1 cellular context compared by ENCODE assay signal in the genomic region with DNA sequence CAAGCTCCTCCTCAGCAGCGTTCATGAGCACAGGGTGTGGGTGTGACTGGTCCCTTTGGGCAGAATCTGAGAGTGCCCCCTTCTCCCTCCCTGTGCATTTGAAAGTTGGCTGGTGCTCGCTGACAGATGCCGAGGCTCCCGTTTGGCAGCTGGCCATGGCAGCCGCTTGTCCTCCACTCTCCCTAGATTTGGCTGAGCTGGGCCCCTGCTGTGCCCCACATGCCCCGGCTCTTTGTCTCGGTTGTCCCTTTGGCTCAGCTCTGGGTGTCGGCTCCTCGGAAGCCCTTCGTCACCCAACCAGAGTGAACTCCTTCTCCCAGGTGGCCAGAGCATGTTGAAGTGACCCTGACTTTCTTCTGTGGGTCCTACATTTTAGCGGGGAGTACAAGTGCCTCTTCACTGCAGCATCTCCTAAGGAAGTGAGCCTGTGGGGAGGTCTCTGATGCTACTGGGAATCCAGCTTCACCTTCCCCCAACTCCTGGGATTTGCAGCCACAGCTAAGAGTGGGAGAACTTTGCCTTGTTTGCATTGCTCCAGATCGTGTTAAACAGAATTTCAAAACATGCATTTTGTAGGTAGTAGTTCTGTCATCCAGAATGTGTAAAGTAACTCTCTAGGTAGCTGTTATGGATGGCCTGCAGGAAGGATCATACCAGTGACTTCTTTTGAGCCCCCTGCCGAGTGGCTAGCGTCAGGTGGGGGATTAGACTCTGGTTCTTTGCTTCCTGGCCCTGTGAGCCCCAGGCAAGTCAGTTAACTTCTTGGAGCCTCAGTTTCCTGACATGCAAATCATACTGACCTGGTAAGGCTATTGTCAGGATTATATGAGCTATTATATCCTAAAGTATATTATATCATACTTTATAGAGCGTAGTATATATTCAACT.
A peak's percentile ranks its signal among the peaks of the same experiment; 100 is the strongest.
TF ChIP-seq lines count a peak whose summit lies in the region.

No MANE protein-coding gene starts in this region.

TF ChIP-seq in HepG2, 621 proteins besides CTCF, POLR2A, EP300 and RAD21 (continued from another document and continues in another):
- TF ChIP-seq, protein P1, sequence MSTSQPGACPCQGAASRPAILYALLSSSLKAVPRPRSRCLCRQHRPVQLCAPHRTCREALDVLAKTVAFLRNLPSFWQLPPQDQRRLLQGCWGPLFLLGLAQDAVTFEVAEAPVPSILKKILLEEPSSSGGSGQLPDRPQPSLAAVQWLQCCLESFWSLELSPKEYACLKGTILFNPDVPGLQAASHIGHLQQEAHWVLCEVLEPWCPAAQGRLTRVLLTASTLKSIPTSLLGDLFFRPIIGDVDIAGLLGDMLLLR (CRISPR knock-in tag; IDR thresholded peaks at IDR 0.05) = no peak
- TF ChIP-seq RXRB (CRISPR knock-in tag; IDR thresholded peaks at IDR 0.05; ENCODE audit: borderline replicate concordance) (peak; percentile 39; the same call in 1 of the 2 replicates), ZNF326 (CRISPR knock-in tag; IDR thresholded peaks at IDR 0.05; ENCODE audit: borderline replicate concordance) (no peak), MAF1 (CRISPR knock-in tag; IDR thresholded peaks at IDR 0.05; ENCODE audit: borderline replicate concordance) (no peak), ZNF329 (CRISPR knock-in tag; IDR thresholded peaks at IDR 0.05; ENCODE audit: low read depth) (no peak), U2AF2 (IDR thresholded peaks at IDR 0.05; ENCODE audit: low read depth, low read length) (no peak), KDM6A (CRISPR knock-in tag; IDR thresholded peaks at IDR 0.05; ENCODE audit: low read depth) (peak; percentile 80), ASH2L (IDR thresholded peaks at IDR 0.05; ENCODE audit: insufficient read length, low read depth, low read length) (peak; percentile 59), SP4 (CRISPR knock-in tag; IDR thresholded peaks at IDR 0.05) (0 out of 2 replicates have a peak, but pooled peaks have one; percentile 11), EHMT2 (IDR thresholded peaks at IDR 0.05; ENCODE audit: borderline replicate concordance, low read depth, low read length) (no peak), ZNF232 (CRISPR knock-in tag; IDR thresholded peaks at IDR 0.05; ENCODE audit: borderline replicate concordance) (no peak), ZBTB26 (CRISPR knock-in tag; IDR thresholded peaks at IDR 0.05; ENCODE audit: borderline replicate concordance) (peak; percentile 90), ZFP1 (CRISPR knock-in tag; IDR thresholded peaks at IDR 0.05) (0 out of 2 replicates have a peak, but pooled peaks have one; percentile 45), NRL (CRISPR knock-in tag; IDR thresholded peaks at IDR 0.05; ENCODE audit: borderline replicate concordance) (0 out of 2 replicates have a peak, but pooled peaks have one; percentile 22), CHD4 (IDR thresholded peaks at IDR 0.05; ENCODE audit: borderline replicate concordance, low read length) (no peak), ZNF724P (CRISPR knock-in tag; IDR thresholded peaks at IDR 0.05; ENCODE audit: borderline replicate concordance) (0 out of 2 replicates have a peak, but pooled peaks have one; percentile 40), CCDC6 (CRISPR knock-in tag; IDR thresholded peaks at IDR 0.05) (no peak), FOXK1 (CRISPR knock-in tag; IDR thresholded peaks at IDR 0.05; ENCODE audit: borderline replicate concordance, low read depth) (peak; percentile 29; the same call in 1 of the 2 replicates), ARNT2 (CRISPR knock-in tag; IDR thresholded peaks at IDR 0.05; ENCODE audit: low read depth) (0 out of 2 replicates have a peak, but pooled peaks have one; percentile 36), ZBTB42 (CRISPR knock-in tag; IDR thresholded peaks at IDR 0.05) (no peak), ZNF430 (CRISPR knock-in tag; IDR thresholded peaks at IDR 0.05) (peak; percentile 58), PAXIP1 (CRISPR knock-in tag; conservative IDR thresholded peaks at IDR 0.05) (peak; percentile 85), NKX3-1 (CRISPR knock-in tag; IDR thresholded peaks at IDR 0.05) (no peak), HNF4G (IDR thresholded peaks at IDR 0.05; ENCODE audit: borderline replicate concordance, low read depth, low read length) (peak; percentile 78; the same call in 1 of the 2 replicates), HNF4G (CRISPR knock-in tag; IDR thresholded peaks at IDR 0.05; ENCODE audit: borderline replicate concordance, low read depth) (no peak), BORCS8-MEF2B (CRISPR knock-in tag; IDR thresholded peaks at IDR 0.05) (0 out of 2 replicates have a peak, but pooled peaks have one; percentile 32), ZFP41 (CRISPR knock-in tag; IDR thresholded peaks at IDR 0.05; ENCODE audit: borderline replicate concordance) (no peak), ZNF205 (CRISPR knock-in tag; IDR thresholded peaks at IDR 0.05) (0 out of 2 replicates have a peak, but pooled peaks have one; percentile 35), FOXA1 (IDR thresholded peaks at IDR 0.05) (no peak), FOXA1 (CRISPR knock-in tag; IDR thresholded peaks at IDR 0.05) (peak; percentile 79), ZNF281 (CRISPR knock-in tag; IDR thresholded peaks at IDR 0.05; ENCODE audit: borderline replicate concordance) (peak; percentile 82; the same call in 1 of the 2 replicates), JUND (CRISPR knock-in tag; IDR thresholded peaks at IDR 0.05) (no peak), PRDM4 (CRISPR knock-in tag; IDR thresholded peaks at IDR 0.05; ENCODE audit: borderline replicate concordance) (no peak), XRCC5 (optimal IDR thresholded peaks at IDR 0.05; ENCODE audit: low read length) (peak; percentile 31)
- TF ChIP-seq, protein P2, sequence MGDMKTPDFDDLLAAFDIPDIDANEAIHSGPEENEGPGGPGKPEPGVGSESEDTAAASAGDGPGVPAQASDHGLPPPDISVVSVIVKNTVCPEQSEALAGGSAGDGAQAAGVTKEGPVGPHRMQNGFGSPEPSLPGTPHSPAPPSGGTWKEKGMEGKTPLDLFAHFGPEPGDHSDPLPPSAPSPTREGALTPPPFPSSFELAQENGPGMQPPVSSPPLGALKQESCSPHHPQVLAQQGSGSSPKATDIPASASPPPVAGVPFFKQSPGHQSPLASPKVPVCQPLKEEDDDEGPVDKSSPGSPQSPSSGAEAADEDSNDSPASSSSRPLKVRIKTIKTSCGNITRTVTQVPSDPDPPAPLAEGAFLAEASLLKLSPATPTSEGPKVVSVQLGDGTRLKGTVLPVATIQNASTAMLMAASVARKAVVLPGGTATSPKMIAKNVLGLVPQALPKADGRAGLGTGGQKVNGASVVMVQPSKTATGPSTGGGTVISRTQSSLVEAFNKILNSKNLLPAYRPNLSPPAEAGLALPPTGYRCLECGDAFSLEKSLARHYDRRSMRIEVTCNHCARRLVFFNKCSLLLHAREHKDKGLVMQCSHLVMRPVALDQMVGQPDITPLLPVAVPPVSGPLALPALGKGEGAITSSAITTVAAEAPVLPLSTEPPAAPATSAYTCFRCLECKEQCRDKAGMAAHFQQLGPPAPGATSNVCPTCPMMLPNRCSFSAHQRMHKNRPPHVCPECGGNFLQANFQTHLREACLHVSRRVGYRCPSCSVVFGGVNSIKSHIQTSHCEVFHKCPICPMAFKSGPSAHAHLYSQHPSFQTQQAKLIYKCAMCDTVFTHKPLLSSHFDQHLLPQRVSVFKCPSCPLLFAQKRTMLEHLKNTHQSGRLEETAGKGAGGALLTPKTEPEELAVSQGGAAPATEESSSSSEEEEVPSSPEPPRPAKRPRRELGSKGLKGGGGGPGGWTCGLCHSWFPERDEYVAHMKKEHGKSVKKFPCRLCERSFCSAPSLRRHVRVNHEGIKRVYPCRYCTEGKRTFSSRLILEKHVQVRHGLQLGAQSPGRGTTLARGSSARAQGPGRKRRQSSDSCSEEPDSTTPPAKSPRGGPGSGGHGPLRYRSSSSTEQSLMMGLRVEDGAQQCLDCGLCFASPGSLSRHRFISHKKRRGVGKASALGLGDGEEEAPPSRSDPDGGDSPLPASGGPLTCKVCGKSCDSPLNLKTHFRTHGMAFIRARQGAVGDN (CRISPR knock-in tag; IDR thresholded peaks at IDR 0.05) = peak; percentile 13; the same call in 1 of the 2 replicates
- TF ChIP-seq, protein P3, sequence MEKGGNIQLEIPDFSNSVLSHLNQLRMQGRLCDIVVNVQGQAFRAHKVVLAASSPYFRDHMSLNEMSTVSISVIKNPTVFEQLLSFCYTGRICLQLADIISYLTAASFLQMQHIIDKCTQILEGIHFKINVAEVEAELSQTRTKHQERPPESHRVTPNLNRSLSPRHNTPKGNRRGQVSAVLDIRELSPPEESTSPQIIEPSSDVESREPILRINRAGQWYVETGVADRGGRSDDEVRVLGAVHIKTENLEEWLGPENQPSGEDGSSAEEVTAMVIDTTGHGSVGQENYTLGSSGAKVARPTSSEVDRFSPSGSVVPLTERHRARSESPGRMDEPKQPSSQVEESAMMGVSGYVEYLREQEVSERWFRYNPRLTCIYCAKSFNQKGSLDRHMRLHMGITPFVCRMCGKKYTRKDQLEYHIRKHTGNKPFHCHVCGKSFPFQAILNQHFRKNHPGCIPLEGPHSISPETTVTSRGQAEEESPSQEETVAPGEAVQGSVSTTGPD (CRISPR knock-in tag; IDR thresholded peaks at IDR 0.05) = no peak
- TF ChIP-seq, protein P4, sequence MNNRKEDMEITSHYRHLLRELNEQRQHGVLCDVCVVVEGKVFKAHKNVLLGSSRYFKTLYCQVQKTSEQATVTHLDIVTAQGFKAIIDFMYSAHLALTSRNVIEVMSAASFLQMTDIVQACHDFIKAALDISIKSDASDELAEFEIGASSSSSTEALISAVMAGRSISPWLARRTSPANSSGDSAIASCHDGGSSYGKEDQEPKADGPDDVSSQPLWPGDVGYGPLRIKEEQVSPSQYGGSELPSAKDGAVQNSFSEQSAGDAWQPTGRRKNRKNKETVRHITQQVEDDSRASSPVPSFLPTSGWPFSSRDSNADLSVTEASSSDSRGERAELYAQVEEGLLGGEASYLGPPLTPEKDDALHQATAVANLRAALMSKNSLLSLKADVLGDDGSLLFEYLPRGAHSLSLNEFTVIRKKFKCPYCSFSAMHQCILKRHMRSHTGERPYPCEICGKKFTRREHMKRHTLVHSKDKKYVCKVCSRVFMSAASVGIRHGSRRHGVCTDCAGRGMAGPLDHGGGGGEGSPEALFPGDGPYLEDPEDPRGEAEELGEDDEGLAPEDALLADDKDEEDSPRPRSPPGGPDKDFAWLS (CRISPR knock-in tag; IDR thresholded peaks at IDR 0.05; ENCODE audit: borderline replicate concordance) = no peak
